In genomic region chr14:74953686-74954085, GRCh38 we compare ENCODE assay signal across 10 cellular contexts. TPM values are rescaled to one million over a fixed set of nuclear protein-coding genes. Genes with fewer than 3 reads are reported as not detected.
DNase-seq lines count a peak whose midpoint lies in the region; ATAC-seq, FAIRE-seq and TF ChIP-seq lines count a peak whose summit lies in the region.
"Had no signal": no experiment of that assay in that cellular context is flagged by ENCODE, and none has a peak within 500 bp of the region (broad histone marks: within the 10 kb centered on the region; RNA-seq: fewer than 3 reads in every experiment).

No MANE protein-coding gene starts in this region.

- H3K36me3 ChIP-seq in ascending aorta (peaks cover 4 to 6% of the 10 kb centered on the region in 2 donors), lung (ENCODE audit: control insufficient read depth in 2 of 2, insufficient read depth in 2 of 2, low read length in 2 of 2) (peaks cover 0 to 2% of the 10 kb centered on the region in 2 donors), stomach (no peaks in the 10 kb centered on the region)

- no peaks in the 10 kb centered on the region for H3K9me3 ChIP-seq in ascending aorta
- H3K9me3 ChIP-seq in lung (ENCODE audit: control insufficient read depth in 2 of 2, insufficient read depth in 1 of 2, low read length in 1 of 2), result no peaks in the 10 kb centered on the region
- no peaks in the 10 kb centered on the region for H3K9me3 ChIP-seq in stomach

- ATAC-seq in lung (ENCODE audit: insufficient read depth, low FRiP score) (no peak), GM21360 (IDR thresholded peaks at IDR 0.05; ENCODE audit: unreplicated experiment) (no peak)

- intact Hi-C loops in ascending aorta (cut with DNase I) (no loop called here), stomach (cut with DNase I; ENCODE audit: low total_unique reads) (loop anchor here (10.0 kb wide), 1 partner anchor 121 kb away; no protein-coding TSS in a partner anchor)

- FAIRE-seq in GM12891 (lab: Jason Lieb, UNC), result peak; percentile 9

- H3K27me3 ChIP-seq in ascending aorta (no peaks in the 10 kb centered on the region), lung (ENCODE audit: control insufficient read depth, insufficient read depth) (no peaks in the 10 kb centered on the region), stomach (peaks cover 0 to 51% (median 18%) of the 10 kb centered on the region in 3 donors)

- TF ChIP-seq CTCF in ascending aorta (IDR thresholded peaks at IDR 0.05) (no peak), lung (IDR thresholded peaks at IDR 0.05; ENCODE audit: control extremely low read depth, extremely low read depth) (no peak), stomach (IDR thresholded peaks at IDR 0.05) (no peak)

- TF ChIP-seq EP300 in stomach (IDR thresholded peaks at IDR 0.05), result no peak

- 85 to 86% methylated on average over 5 of the region's 5 CpGs for WGBS in lung, 2 donors
- WGBS in stomach, 5 donors, result 86 to 94% (median 91%) methylated on average over 5 of the region's 5 CpGs

- H3K27ac ChIP-seq in ascending aorta, result peak overlapping the region; percentile 54 to 67
- H3K27ac ChIP-seq in lung (ENCODE audit: low read depth in 1 of 2, low read length in 1 of 2), result no peak overlapping the region
- no peak overlapping the region for H3K27ac ChIP-seq in stomach

- H3K4me1 ChIP-seq in ascending aorta (peaks cover 9 to 24% of the 10 kb centered on the region in 2 donors), lung (ENCODE audit: control insufficient read depth in 2 of 2, insufficient read depth in 2 of 2, low read length in 2 of 2) (peaks cover 0 to 10% of the 10 kb centered on the region in 2 donors), stomach (peaks cover 36 to 47% (median 41%) of the 10 kb centered on the region in 4 donors)

- TF ChIP-seq POLR2A in GM12891 (IDR thresholded peaks at IDR 0.05; ENCODE audit: low read depth, low read length) (no peak), stomach (IDR thresholded peaks at IDR 0.05) (no peak)

- DNase-seq in GM12891 (ENCODE audit: insufficient read length, low spot score), result no peak
- no peak for DNase-seq in ascending aorta (ENCODE audit: low spot score in 2 of 2)
- DNase-seq in lung (ENCODE audit: low spot score), result no peak
- no peak for DNase-seq in stomach
- no peak for DNase-seq in mucosa of gallbladder (ENCODE audit: low spot score)
- no peak for DNase-seq in activated gamma-delta T cell treated with Interleukin-2 at 50 U/mL for 16 hours
- DNase-seq: activated CD4-positive, alpha-beta T cell treated with anti-CD3 and anti-CD28 coated beads, Interleukin-2, amount 50 U/mL, for 4 hours had no signal

- H3K4me3 ChIP-seq in ascending aorta (peak overlapping the region; percentile 54 to 90), lung (peak overlapping the region; percentile 22), stomach (peak overlapping the region in 3 of 4 donors; percentile 54 to 59 (median 56))

TF ChIP-seq in GM12891, 5 proteins besides CTCF, POLR2A, EP300 and RAD21:
- no peak for TF ChIP-seq TAF1 (IDR thresholded peaks at IDR 0.05; ENCODE audit: low read depth, low read length)
- TF ChIP-seq SPI1 (IDR thresholded peaks at IDR 0.05; ENCODE audit: low read depth, low read length), result no peak
- TF ChIP-seq PAX5 (IDR thresholded peaks at IDR 0.05; ENCODE audit: insufficient read depth, low read length, severe bottlenecking), result no peak
- TF ChIP-seq POLR2AphosphoS5 (IDR thresholded peaks at IDR 0.05; ENCODE audit: low read depth, low read length), result no peak
- TF ChIP-seq POU2F2 (IDR thresholded peaks at IDR 0.05; ENCODE audit: low read depth, low read length), result no peak

RNA-seq across cellular contexts. Expression of gene PGF, which starts 1.7 kb away (rescaled TPM):
- 3.9 TPM for polyA plus RNA-seq in GM12891 (2012; ENCODE audit: low read depth, missing spikeins)
- total RNA-seq in ascending aorta (41.1 TPM), lung (1 to 10 TPM; 4.9 to 8.7 TPM), stomach (10 to 100 TPM in 1 of 5 donors, 1 to 10 TPM in 3, not detected in 1; 1.8 to 13.3 (median 8.1) TPM), mucosa of gallbladder (4.6 TPM)
- polyA plus RNA-seq in lung (1 to 10 TPM; 3.0 to 10.0 TPM), stomach (1 to 10 TPM; 3.7 to 7.2 (median 4.8) TPM)
- polyA plus RNA-seq: CD14-positive monocyte, IgD-negative memory B cell had no signal

RNA-seq across cellular contexts. Expression of gene RPS6KL1, which starts 30.6 kb away (rescaled TPM):
- polyA plus RNA-seq in GM12891 (2012; ENCODE audit: low read depth, missing spikeins), result 1.0 TPM
- total RNA-seq in ascending aorta (12.1 TPM), lung (10 to 100 TPM in 1 of 2 donors, 1 to 10 TPM in 1; 2.2 to 13.0 TPM), stomach (1 to 10 TPM in 2 of 5 donors, not detected in 3; 1.3 to 2.0 TPM), mucosa of gallbladder (18.6 TPM)
- polyA plus RNA-seq in lung (1 to 10 TPM; 2.3 to 6.3 TPM), stomach (1 to 10 TPM in 2 of 3 donors, under 1 TPM in 1; 0.92 to 2.5 (median 2.0) TPM)
- polyA plus RNA-seq: CD14-positive monocyte had no signal

RNA-seq across cellular contexts. Expression of gene EIF2B2, which starts 49.0 kb away (rescaled TPM):
- polyA plus RNA-seq in GM12891 (2012; ENCODE audit: low read depth, missing spikeins), result 49.2 TPM
- total RNA-seq in ascending aorta (27.1 TPM), lung (10 to 100 TPM; 34.7 to 35.4 TPM), stomach (100 to 1,000 TPM in 1 of 5 donors, 10 to 100 TPM in 3, 1 to 10 TPM in 1; 5.8 to 182 (median 23.7) TPM), mucosa of gallbladder (51.7 TPM)
- polyA plus RNA-seq in lung (10 to 100 TPM; 19.6 to 45.2 TPM), stomach (10 to 100 TPM; 27.6 to 32.1 (median 29.1) TPM)

Comparison
In these comparisons a context has a peak if more than half of its experiments do, and no peak if none do; other contexts are left out.
1. H3K27ac ChIP-seq: peak in ascending aorta (2 of 2); none in lung (0 of 2) and stomach (0 of 5).
2. H3K4me3 ChIP-seq: peak in every context shown above with its lines; median percentile 72 in ascending aorta; 56 in stomach; 22 in lung.